33 cellular contexts compared by ENCODE assay signal in the genomic region with DNA sequence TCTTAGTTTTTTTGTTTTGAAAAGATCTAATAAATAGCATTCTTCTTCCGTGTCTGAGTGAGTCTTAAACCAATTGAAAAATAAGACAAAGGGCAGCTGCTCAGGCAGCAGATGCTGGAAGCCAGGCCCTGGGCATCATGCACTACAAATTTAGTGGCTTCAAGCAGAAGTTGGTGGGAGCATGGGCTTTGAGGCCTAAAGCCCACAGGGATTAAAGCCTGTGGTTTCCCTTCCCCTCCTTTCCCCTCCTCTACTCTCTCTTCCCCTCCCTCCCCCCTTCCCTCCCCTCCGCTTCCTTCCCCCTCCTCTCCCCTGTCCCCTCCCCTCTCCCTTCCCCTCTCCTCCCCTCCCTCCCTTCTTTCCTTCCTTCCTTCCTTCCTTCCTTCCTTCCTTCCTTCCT. TPM values are rescaled to one million over a fixed set of nuclear protein-coding genes. Genes with fewer than 3 reads are reported as not detected.
"Had no signal": no experiment of that assay in that cellular context is flagged by ENCODE, and none has a peak within 500 bp of the region (broad histone marks: within the 10 kb centered on the region; RNA-seq: fewer than 3 reads in every experiment).

No MANE protein-coding gene starts in this region.

- H3K4me2 ChIP-seq: hepatocyte had no signal

- H3K36me3 ChIP-seq: brain microvascular endothelial cell, gastrocnemius medialis, left ventricle myocardium inferior, neutrophil, right lobe of liver, uterus, WERI-Rb-1 had no signal

- H2AFZ ChIP-seq: hepatocyte had no signal

- ATAC-seq: activated CD4-positive, CD25-positive, alpha-beta regulatory T cell treated with anti-CD3 and anti-CD28 coated beads, Interleukin-2, amount 50 U/mL, for 24 hours; effector memory CD8-positive, alpha-beta T cell; gastrocnemius medialis; mucosa of descending colon; right lobe of liver; stimulated activated memory B cell treated with anti-CD40 and anti-IgM and Interleukin-4, amounts not matched to agents 10 μg/mL and 1 μg/mL and 100 μg/mL, for 72 hours; stimulated activated naive CD8-positive, alpha-beta T cell treated with anti-CD3 and anti-CD28 coated beads, Interleukin-15, amount 100 ng/mL, for 72 hours had no signal

- H3K27ac ChIP-seq: brain microvascular endothelial cell, coronary artery, dorsolateral prefrontal cortex, gastrocnemius medialis, hepatocyte, left ventricle myocardium inferior, neutrophil, right lobe of liver, skin epidermis, uterus, WERI-Rb-1 had no signal

- H3K27me3 ChIP-seq: brain microvascular endothelial cell, dorsolateral prefrontal cortex, gastrocnemius medialis, hepatocyte, right lobe of liver, uterus had no signal

- H3K4me3 ChIP-seq: coronary artery, dorsolateral prefrontal cortex, gastrocnemius medialis, hepatocyte, left ventricle myocardium inferior, lung, mucosa of descending colon, right lobe of liver, skin epidermis, uterus had no signal

- DNase-seq: activated CD4-positive, alpha-beta memory T cell treated with anti-CD3 and anti-CD28 coated beads for 36 hours; activated CD4-positive, alpha-beta T cell treated with anti-CD3 and anti-CD28 coated beads for 48 hours; activated CD8-positive, alpha-beta memory T cell treated with anti-CD3 and anti-CD28 coated beads, Interleukin-2, amount 50 U/mL, for 4 hours; activated gamma-delta T cell; activated naive CD4-positive, alpha-beta T cell treated with anti-CD3 and anti-CD28 coated beads, Interleukin-2, amount 50 U/mL, for 16 hours; activated T-cell treated with anti-CD3 and anti-CD28 coated beads, Interleukin-2, amount 50 U/mL, for 1 hour; amniotic stem cell; brain microvascular endothelial cell; dorsolateral prefrontal cortex; effector memory CD8-positive, alpha-beta T cell; erythroblast; gastrocnemius medialis; glutamatergic neuron; islet precursor cell; left ventricle myocardium inferior; mucosa of descending colon; right lobe of liver; stimulated activated CD4-positive, alpha-beta T cell treated with anti-CD3 and anti-CD28 coated beads, Interleukin-12 subunit alpha, Interleukin-12 subunit beta, amount 100 ng/mL, for 4 hours; stimulated activated CD4-positive, alpha-beta T cell treated with anti-CD3 and anti-CD28 coated beads, Interleukin-4, amount 100 ng/mL, for 24 hours; stimulated activated naive CD8-positive, alpha-beta T cell treated with anti-CD3 and anti-CD28 coated beads, Interleukin-15, amount 100 ng/mL, for 72 hours; substantia nigra; uterus; WERI-Rb-1 had no signal

- H3K9me3 ChIP-seq: gastrocnemius medialis, mucosa of descending colon, neutrophil, right lobe of liver, uterus had no signal

- H3K79me2 ChIP-seq: hepatocyte had no signal

- H3K4me1 ChIP-seq: gastrocnemius medialis, left ventricle myocardium inferior, right lobe of liver, uterus had no signal

RNA-seq across cellular contexts. Expression of a gene that starts 20.1 kb away (rescaled TPM):
- total RNA-seq: astrocyte, left ventricle myocardium inferior, lung, mesenteric fat pad, mucosa of descending colon, osteocyte, right lobe of liver had no signal
